8 cellular contexts compared by ENCODE assay signal in genomic region chr11:86632499-86633269, GRCh38. TPM values are rescaled to one million over a fixed set of nuclear protein-coding genes. Genes with fewer than 3 reads are reported as not detected.
DNase-seq lines count a peak whose midpoint lies in the region; ATAC-seq and TF ChIP-seq lines count a peak whose summit lies in the region.

No MANE protein-coding gene starts in this region.

- DNase-seq in T1000 (lab: John Stamatoyannopoulos, UW), result peak; percentile 65
- peak; percentile 90 for DNase-seq in fibroblast of villous mesenchyme (ENCODE audit: low read depth)
- DNase-seq in stimulated activated CD8-positive, alpha-beta memory T cell treated with anti-CD3 and anti-CD28 coated beads, Interleukin-2, amount 100 ng/mL, for 48 hours (ENCODE audit: low read depth in 2 of 2), result peak; percentile 32 to 40
- DNase-seq in NCI-H524 treated with DMSO at 0.1 percent for 48 hours (lab: John Stamatoyannopoulos, UW), result no peak
- DNase-seq in sciatic nerve (ENCODE audit: low spot score), result no peak

- H3K4me3 ChIP-seq in GM12875 (ENCODE audit: low read depth, low read length) (no peak overlapping the region), fibroblast of villous mesenchyme (ENCODE audit: low read depth, low read length) (no peak overlapping the region)

- TF ChIP-seq CTCF in GM12875 (IDR thresholded peaks at IDR 0.05; ENCODE audit: borderline replicate concordance, insufficient read depth, low read depth, low read length), result peak; percentile 6; the same call in 1 of the 2 replicates
- peak; percentile 62 for TF ChIP-seq CTCF in fibroblast of villous mesenchyme (IDR thresholded peaks at IDR 0.05; ENCODE audit: insufficient read depth, low read depth, low read length)

- ATAC-seq in HG02798 (IDR thresholded peaks at IDR 0.05; ENCODE audit: poor library complexity, unreplicated experiment), result peak; percentile 71
- no peak for ATAC-seq in HG03457 (IDR thresholded peaks at IDR 0.05; ENCODE audit: unreplicated experiment)
- no peak for ATAC-seq in sciatic nerve

- intact Hi-C loops in sciatic nerve (cut with DNase I), result no loop called here

RNA-seq across cellular contexts. Expression of gene ME3, which starts 39.7 kb away (rescaled TPM):
- 19.9 and 27.4 TPM in 2 replicates for total RNA-seq in fibroblast of villous mesenchyme
- 17.5 TPM for total RNA-seq in sciatic nerve

Comparison
In these comparisons a context has a peak if more than half of its experiments do, and no peak if none do; other contexts are left out.
1. DNase-seq: peak in T1000 (single experiment), fibroblast of villous mesenchyme (single experiment) and stimulated activated CD8-positive, alpha-beta memory T cell treated with anti-CD3 and anti-CD28 coated beads, Interleukin-2, amount 100 ng/mL, for 48 hours (2 of 2); none in NCI-H524 treated with DMSO at 0.1 percent for 48 hours (single experiment) and sciatic nerve (single experiment).